In the genomic region with DNA sequence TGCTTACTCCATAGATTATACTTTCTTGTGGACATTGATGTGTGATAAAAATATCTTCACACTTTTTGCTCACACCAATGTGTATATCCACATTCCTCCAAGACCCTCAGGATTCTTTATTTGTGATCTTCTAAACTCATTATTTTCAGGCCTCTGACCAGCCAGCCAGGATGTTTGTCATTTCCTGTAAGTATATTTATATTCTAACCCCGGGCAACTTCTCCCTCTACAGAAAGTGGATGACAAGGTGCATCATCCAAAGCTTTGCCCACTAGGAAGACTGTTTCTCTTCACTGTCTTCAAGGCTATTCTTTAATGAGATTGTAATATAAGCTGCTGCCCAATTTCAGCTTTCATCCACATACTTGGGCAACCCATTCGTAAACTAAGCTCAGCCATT, we compare ENCODE assay signal across 22 cellular contexts.
"Had no signal": no experiment of that assay in that cellular context is flagged by ENCODE, and none has a peak within 500 bp of the region (broad histone marks: within the 10 kb centered on the region; RNA-seq: fewer than 3 reads in every experiment).

No MANE protein-coding gene starts in this region.

- H3K27me3 ChIP-seq: brain microvascular endothelial cell, colonic mucosa, spleen, upper lobe of right lung had no signal

- H3K27ac Mint-ChIP-seq: activated CD8-positive, alpha-beta T cell treated with anti-CD3 and anti-CD28 coated beads for 36 hours; activated naive CD4-positive, alpha-beta T cell treated with anti-CD3 and anti-CD28 coated beads for 36 hours; memory B cell; naive B cell; WTC11 had no signal

- H3K9me3 ChIP-seq: colonic mucosa, heart right ventricle, left ventricle myocardium inferior, mucosa of descending colon, spleen, upper lobe of right lung had no signal

- H3K4me1 ChIP-seq: colonic mucosa had no signal

- H3K4me3 Mint-ChIP-seq: activated CD8-positive, alpha-beta T cell treated with anti-CD3 and anti-CD28 coated beads for 36 hours; activated naive CD4-positive, alpha-beta T cell treated with anti-CD3 and anti-CD28 coated beads for 36 hours; activated T-cell treated with anti-CD3 and anti-CD28 coated beads, Interleukin-2, amount 50 U/mL, for 4 hours; central memory CD8-positive, alpha-beta T cell; memory B cell; neural crest cell; WTC11 had no signal

- H3K36me3 Mint-ChIP-seq: memory B cell, naive B cell, WTC11 had no signal

- H3K36me3 ChIP-seq: brain microvascular endothelial cell, colonic mucosa, heart right ventricle, left ventricle myocardium inferior, spleen, upper lobe of right lung had no signal

- ATAC-seq: activated CD8-positive, alpha-beta T cell treated with anti-CD3 and anti-CD28 coated beads for 36 hours; activated T-cell treated with anti-CD3 and anti-CD28 coated beads, Interleukin-2, amount 50 U/mL, for 4 hours; esophagus mucosa; heart right ventricle; mucosa of descending colon; upper lobe of right lung; WTC11 had no signal

- H3K4me3 ChIP-seq: colonic mucosa, heart right ventricle, left ventricle myocardium inferior, mucosa of descending colon, spleen, upper lobe of right lung had no signal

- H3K9me3 Mint-ChIP-seq: activated CD8-positive, alpha-beta T cell treated with anti-CD3 and anti-CD28 coated beads for 36 hours; activated naive CD4-positive, alpha-beta T cell treated with anti-CD3 and anti-CD28 coated beads for 36 hours; activated T-cell treated with anti-CD3 and anti-CD28 coated beads, Interleukin-2, amount 50 U/mL, for 4 hours; central memory CD8-positive, alpha-beta T cell; memory B cell; naive B cell; neural crest cell had no signal

- H3K27ac ChIP-seq: brain microvascular endothelial cell, colonic mucosa, heart right ventricle, left ventricle myocardium inferior, spleen, upper lobe of right lung had no signal

- DNase-seq: activated CD4-positive, alpha-beta T cell treated with anti-CD3 and anti-CD28 coated beads for 48 hours; activated CD8-positive, alpha-beta T cell treated with anti-CD3 and anti-CD28 coated beads for 36 hours; activated naive CD4-positive, alpha-beta T cell treated with anti-CD3 and anti-CD28 coated beads for 36 hours; activated T-cell treated with anti-CD3 and anti-CD28 coated beads, Interleukin-2, amount 50 U/mL, for 4 hours; anterior cingulate cortex; brain microvascular endothelial cell; colonic mucosa; heart right ventricle; kidney glomerular epithelial cell; left ventricle myocardium inferior; mucosa of descending colon; naive B cell; retina; spleen; stimulated activated CD8-positive, alpha-beta memory T cell treated with anti-CD3 and anti-CD28 coated beads, Interleukin-4, amount 100 ng/mL, for 48 hours; stimulated activated naive CD4-positive, alpha-beta T cell; upper lobe of right lung had no signal
